ENCODE assay signal across 1 cellular context in genomic region chr20:61439251-61439650, GRCh38.
TF ChIP-seq lines count a peak whose summit lies in the region.

No MANE protein-coding gene starts in this region.

TF ChIP-seq in H1, 55 proteins besides CTCF, POLR2A, EP300 and RAD21 (continued from another document):
- TF ChIP-seq GTF2F1 (IDR thresholded peaks at IDR 0.05; ENCODE audit: borderline replicate concordance, low read depth, low read length) (no peak), NANOG (IDR thresholded peaks at IDR 0.05; ENCODE audit: insufficient read depth, low read depth, low read length, poor library complexity, severe bottlenecking) (no peak), JUND (IDR thresholded peaks at IDR 0.05; ENCODE audit: low read length) (no peak), KDM4A (IDR thresholded peaks at IDR 0.05; ENCODE audit: low read depth, low read length, severe bottlenecking) (no peak), RXRA (IDR thresholded peaks at IDR 0.05; ENCODE audit: insufficient read depth, low read depth, low read length) (no peak)
